In the genomic region with DNA sequence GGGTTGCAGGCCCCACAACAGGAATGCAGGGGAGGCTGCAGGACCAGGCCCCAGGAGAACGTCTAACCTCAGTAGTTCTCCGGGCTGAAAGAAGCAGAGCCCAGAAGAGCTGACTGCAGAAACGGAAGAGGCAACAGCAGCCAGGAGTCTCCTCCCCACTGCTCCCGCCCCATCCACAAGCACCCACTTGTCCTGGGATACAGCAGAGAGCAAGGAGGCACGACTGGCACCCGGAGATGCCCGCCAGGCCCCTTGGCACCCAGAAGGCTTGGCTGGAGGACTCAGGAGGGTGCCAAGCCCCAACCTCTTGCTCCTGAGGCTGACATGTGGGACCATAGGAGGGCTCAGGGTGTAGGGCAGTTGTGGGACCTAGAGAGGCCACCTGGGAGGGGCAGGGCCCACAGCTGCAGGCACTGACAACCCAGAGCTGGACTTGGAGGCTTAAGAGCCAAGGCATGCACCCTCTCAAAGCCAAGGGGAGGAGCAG, we compare ENCODE assay signal across 28 cellular contexts. TPM values are rescaled to one million over a fixed set of nuclear protein-coding genes. Genes with fewer than 3 reads are reported as not detected.
DNase-seq lines count a peak whose midpoint lies in the region; ATAC-seq and TF ChIP-seq lines count a peak whose summit lies in the region.
"Had no signal": no experiment of that assay in that cellular context is flagged by ENCODE, and none has a peak within 500 bp of the region (broad histone marks: within the 10 kb centered on the region; RNA-seq: fewer than 3 reads in every experiment).

No MANE protein-coding gene starts in this region.

- H3K36me3 Mint-ChIP-seq in chondrocyte (ENCODE audit: low read depth), result no peaks in the 10 kb centered on the region
- H3K36me3 Mint-ChIP-seq in stimulated activated memory B cell treated with anti-CD40 and anti-IgM and Interleukin-4, amounts not matched to agents 10 μg/mL and 1 μg/mL and 100 μg/mL, for 72 hours, result no peaks in the 10 kb centered on the region

- no peak overlapping the region for H3K27ac Mint-ChIP-seq in chondrocyte (ENCODE audit: unreplicated experiment)
- H3K27ac Mint-ChIP-seq in stimulated activated memory B cell treated with anti-CD40 and anti-IgM and Interleukin-4, amounts not matched to agents 10 μg/mL and 1 μg/mL and 100 μg/mL, for 72 hours, result no peak overlapping the region
- H3K27ac Mint-ChIP-seq: activated B cell treated with CpG ODN at 0.5 μM for 24 hours; activated CD8-positive, alpha-beta T cell treated with anti-CD3 and anti-CD28 coated beads, Interleukin-2, amount 10 ng/mL, durations not matched to agents 7 days and 5 days; activated T-helper 2 cell treated with anti-CD3 and anti-CD28 coated beads, Interferon-gamma antibody, Interleukin-2, Interleukin-4, amounts not matched to agents 10 μg/mL and 5 μg/mL and 100 μg/mL, durations not matched to agents 14 hours and 24 hours and 36 hours; dendritic cell treated with granulocyte-macrophage colony-stimulating factor and Interleukin-4, amounts not matched to agents 40 ng/mL and 50 ng/mL, for 4 days; nephron had no signal

- H3K4me3 Mint-ChIP-seq in chondrocyte (ENCODE audit: unreplicated experiment), result no peak overlapping the region
- H3K4me3 Mint-ChIP-seq in stimulated activated memory B cell treated with anti-CD40 and anti-IgM and Interleukin-4, amounts not matched to agents 10 μg/mL and 1 μg/mL and 100 μg/mL, for 72 hours, result no peak overlapping the region
- H3K4me3 Mint-ChIP-seq: activated B cell treated with CpG ODN at 0.5 μM for 24 hours; activated CD8-positive, alpha-beta T cell treated with anti-CD3 and anti-CD28 coated beads, Interleukin-2, amount 10 ng/mL, durations not matched to agents 7 days and 5 days; dendritic cell treated with granulocyte-macrophage colony-stimulating factor and Interleukin-4, amounts not matched to agents 40 ng/mL and 50 ng/mL, for 4 days; nephron had no signal

- POLR2A ChIA-PET in GM10248 (lab: Yijun Ruan, JAX), result no interaction called here

- H3K27me3 ChIP-seq in left lung, result peaks cover 0 to 18% of the 10 kb centered on the region in 2 donors
- H3K27me3 ChIP-seq in body of pancreas, result no peaks in the 10 kb centered on the region
- H3K27me3 ChIP-seq in H7 (ENCODE audit: control insufficient read depth, insufficient read depth, low read length), result peaks cover 25% of the 10 kb centered on the region
- H3K27me3 ChIP-seq: adrenal gland, Peyer's patch, tibial artery had no signal

- WGBS in body of pancreas, 2 donors, result 92 to 95% methylated on average over 3 to 7 of the region's 7 CpGs

- H3K4me3 ChIP-seq in left lung (no peak overlapping the region), body of pancreas (no peak overlapping the region), H7 (ENCODE audit: insufficient read depth, low read depth, low read length) (no peak overlapping the region)
- H3K4me3 ChIP-seq: adrenal gland, Peyer's patch, tibial artery had no signal

- no peak for TF ChIP-seq POLR2A in body of pancreas (IDR thresholded peaks at IDR 0.05)

- H3K27me3 Mint-ChIP-seq in chondrocyte (ENCODE audit: low read depth), result peaks cover 2% of the 10 kb centered on the region
- H3K27me3 Mint-ChIP-seq in stimulated activated memory B cell treated with anti-CD40 and anti-IgM and Interleukin-4, amounts not matched to agents 10 μg/mL and 1 μg/mL and 100 μg/mL, for 72 hours, result no peaks in the 10 kb centered on the region
- H3K27me3 Mint-ChIP-seq: activated B cell treated with CpG ODN at 0.5 μM for 24 hours had no signal

- no peaks in the 10 kb centered on the region for H3K9me3 Mint-ChIP-seq in chondrocyte (ENCODE audit: low read depth)
- H3K9me3 Mint-ChIP-seq in stimulated activated memory B cell treated with anti-CD40 and anti-IgM and Interleukin-4, amounts not matched to agents 10 μg/mL and 1 μg/mL and 100 μg/mL, for 72 hours, result no peaks in the 10 kb centered on the region
- H3K9me3 Mint-ChIP-seq: activated B cell treated with CpG ODN at 0.5 μM for 24 hours; activated T-helper 2 cell treated with anti-CD3 and anti-CD28 coated beads, Interferon-gamma antibody, Interleukin-2, Interleukin-4, amounts not matched to agents 10 μg/mL and 5 μg/mL and 100 μg/mL, durations not matched to agents 14 hours and 24 hours and 36 hours; dendritic cell treated with granulocyte-macrophage colony-stimulating factor and Interleukin-4, amounts not matched to agents 40 ng/mL and 50 ng/mL, for 4 days; nephron had no signal

- no peak overlapping the region for H3K27ac ChIP-seq in left lung
- H3K27ac ChIP-seq in body of pancreas, result no peak overlapping the region
- H3K27ac ChIP-seq: adrenal gland, Peyer's patch had no signal

- H3K4me1 ChIP-seq in left lung, result peaks cover 0 to 17% of the 10 kb centered on the region in 2 donors
- peaks cover 29% of the 10 kb centered on the region for H3K4me1 ChIP-seq in body of pancreas

- H3K4me1 Mint-ChIP-seq in chondrocyte (ENCODE audit: low read depth), result peaks cover 17% of the 10 kb centered on the region
- peaks cover 7% of the 10 kb centered on the region for H3K4me1 Mint-ChIP-seq in stimulated activated memory B cell treated with anti-CD40 and anti-IgM and Interleukin-4, amounts not matched to agents 10 μg/mL and 1 μg/mL and 100 μg/mL, for 72 hours
- H3K4me1 Mint-ChIP-seq: nephron had no signal

- peak; percentile 29 for ATAC-seq in left lung
- ATAC-seq in body of pancreas, result no peak
- ATAC-seq in stimulated activated memory B cell treated with anti-CD40 and anti-IgM and Interleukin-4, amounts not matched to agents 10 μg/mL and 1 μg/mL and 100 μg/mL, for 72 hours, result no peak
- ATAC-seq: activated CD8-positive, alpha-beta T cell treated with anti-CD3 and anti-CD28 coated beads, Interleukin-2, amount 10 ng/mL, durations not matched to agents 7 days and 5 days had no signal

- CTCF ChIA-PET in GM10248 (lab: Yijun Ruan, JAX), result interaction anchor here (1.3 to 5.0 kb wide), 6 partner anchors 9 to 246 kb away, joined by 4 to 39 read pairs (median 20); no protein-coding TSS in a partner anchor

- H3K36me3 ChIP-seq in left lung, result no peaks in the 10 kb centered on the region
- no peaks in the 10 kb centered on the region for H3K36me3 ChIP-seq in body of pancreas (replicated peaks in 1 of 2; ENCODE audit: insufficient read depth in 1 of 2, low read depth in 2 of 2)
- no peaks in the 10 kb centered on the region for H3K36me3 ChIP-seq in H7 (replicated peaks; ENCODE audit: control insufficient read depth, insufficient read depth, low read length)
- H3K36me3 ChIP-seq: adrenal gland, Peyer's patch, tibial artery had no signal

- intact Hi-C loops in left lung (cut with DNase I), result loop anchor here in 1 of 2 donors (10.0 kb wide), 1 partner anchor 247 kb away; no protein-coding TSS in a partner anchor
- intact Hi-C loops in body of pancreas (cut with DNase I), result loop anchor here (10.0 kb wide), 1 partner anchor 247 kb away; no protein-coding TSS in a partner anchor

- DNase-seq in AG20443 (ENCODE audit: low spot score) (peak; percentile 9), GM10248 (ENCODE audit: extremely low spot score) (peak; percentile 10), chondrocyte (ENCODE audit: low spot score) (peak; percentile 70), left lung (peak in 1 of 2 donors; percentile 54), body of pancreas (no peak), CD1c-positive myeloid dendritic cell (ENCODE audit: extremely low spot score) (no peak), H7 (no peak)
- DNase-seq: activated B cell treated with CpG ODN at 0.5 μM for 24 hours; activated CD8-positive, alpha-beta T cell treated with anti-CD3 and anti-CD28 coated beads, Interleukin-2, amount 10 ng/mL, durations not matched to agents 7 days and 5 days; foreskin melanocyte; hypothalamus; kidney glomerular epithelial cell; NCI-H1417; NCI-H2107; NCI-H510A; NK-92 treated with Interleukin-12 subunit alpha and Interleukin-12 subunit beta, amount 100 ng/mL, for 24 hours; stimulated activated CD4-positive, alpha-beta T cell treated with anti-CD3 and anti-CD28 coated beads, Interleukin-1b, Interleukin-23, amount 100 ng/mL, for 48 hours; stimulated activated naive CD4-positive, alpha-beta T cell treated with Interleukin-2 at 50 U/mL for 16 hours; T1000 had no signal

- TF ChIP-seq CTCF in GM10248 (IDR thresholded peaks at IDR 0.05; ENCODE audit: control extremely low read depth, extremely low read depth, low read depth, missing control alignments) (no peak), chondrocyte (IDR thresholded peaks at IDR 0.05) (no peak), left lung (IDR thresholded peaks at IDR 0.05) (no peak), body of pancreas (IDR thresholded peaks at IDR 0.05) (no peak)

- H3K9me3 ChIP-seq in left lung (no peaks in the 10 kb centered on the region), body of pancreas (no peaks in the 10 kb centered on the region)
- H3K9me3 ChIP-seq: adrenal gland, Peyer's patch, tibial artery had no signal

RNA-seq across cellular contexts. Expression of gene TNS1, which starts 29.0 kb away (rescaled TPM):
- total RNA-seq in chondrocyte (227 to 272 TPM (median 249 TPM) in 3 replicates), left lung (100 to 1,000 TPM; 303 to 327 TPM), body of pancreas (100 to 1,000 TPM; 168 to 174 TPM)
- 3.1 and 3.8 TPM in 2 replicates for total RNA-seq in H7 (2014; rRNA removed; shearing (Covaris generic))

RNA-seq across cellular contexts. Expression of gene RUFY4, which starts 37.2 kb away (rescaled TPM):
- total RNA-seq in chondrocyte, result not detected in 3 replicates
- total RNA-seq in left lung, result under 1 TPM in 1 of 2 donors, not detected in 1; 0.42 TPM
- total RNA-seq in body of pancreas, result not detected
- not detected in 2 replicates for total RNA-seq in H7 (2014; rRNA removed; shearing (Covaris generic))
- total RNA-seq: endothelial cell of umbilical vein, skeletal muscle tissue had no signal

Comparison
In these comparisons a context has a peak if more than half of its experiments do, and no peak if none do; other contexts are left out.
1. DNase-seq: peak in AG20443 (single experiment), GM10248 (single experiment) and chondrocyte (single experiment); none in body of pancreas (0 of 4), CD1c-positive myeloid dendritic cell (single experiment) and H7 (single experiment).
2. RNA of gene TNS1, which starts 29.0 kb away (total RNA-seq): 303 to 327 TPM in left lung, 227 to 272 TPM in chondrocyte and 168 to 174 TPM in body of pancreas; 3.1 to 3.8 TPM in H7; every median in the first group is over 10 times any median in the second.